In the genomic region with DNA sequence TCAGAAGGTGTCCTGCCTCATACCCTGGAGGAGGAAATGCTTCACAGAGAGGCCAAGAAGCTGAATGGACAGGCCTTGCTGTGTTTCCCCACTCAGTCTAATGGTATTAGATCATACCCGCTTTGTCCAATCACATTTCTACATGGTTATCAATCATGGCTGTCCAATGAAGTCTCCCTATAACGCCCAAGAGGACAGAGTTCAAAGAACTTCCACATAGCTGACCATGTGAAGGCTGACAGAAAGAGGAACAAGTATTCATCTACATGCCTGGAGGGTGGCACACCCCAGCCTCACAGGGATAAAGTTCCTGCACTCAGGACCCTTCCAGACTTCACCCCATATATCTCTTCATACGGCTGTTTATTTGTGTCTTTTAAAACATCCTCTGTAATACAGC, we compare ENCODE assay signal across 25 cellular contexts.
"Had no signal": no experiment of that assay in that cellular context is flagged by ENCODE, and none has a peak within 500 bp of the region (broad histone marks: within the 10 kb centered on the region; RNA-seq: fewer than 3 reads in every experiment).

No MANE protein-coding gene starts in this region.

- H3K9me3 ChIP-seq: adrenal gland, body of pancreas, esophagus squamous epithelium, right atrium auricular region, suprapubic skin, tibial artery had no signal

- H3K9me3 Mint-ChIP-seq: activated naive CD4-positive, alpha-beta T cell treated with anti-CD3 and anti-CD28 coated beads for 36 hours; activated naive CD8-positive, alpha-beta T cell treated with anti-CD3 and anti-CD28 coated beads for 36 hours; activated T-cell treated with anti-CD3 and anti-CD28 coated beads, Interleukin-2, amount 50 U/mL, for 72 hours; naive B cell had no signal

- H3K4me1 ChIP-seq: adrenal gland, body of pancreas, esophagus squamous epithelium, parathyroid adenoma, right atrium auricular region, suprapubic skin, tibial artery had no signal

- ATAC-seq: activated CD4-positive, alpha-beta T cell treated with anti-CD3 and anti-CD28 coated beads for 36 hours; activated CD8-positive, alpha-beta T cell treated with anti-CD3 and anti-CD28 coated beads, Interleukin-2, amount 10 ng/mL, durations not matched to agents 7 days and 5 days; activated T-cell treated with anti-CD3 and anti-CD28 coated beads, Interleukin-2, amount 50 U/mL, for 72 hours; body of pancreas had no signal

- H3K36me3 ChIP-seq: adrenal gland had no signal

- H3K4me3 ChIP-seq: adrenal gland, body of pancreas, esophagus squamous epithelium, right atrium auricular region, suprapubic skin, tibial artery had no signal

- H3K27me3 Mint-ChIP-seq: activated CD4-positive, alpha-beta T cell treated with anti-CD3 and anti-CD28 coated beads for 36 hours; activated naive CD8-positive, alpha-beta T cell treated with anti-CD3 and anti-CD28 coated beads for 36 hours; naive B cell had no signal

- H3K4me3 Mint-ChIP-seq: activated CD4-positive, alpha-beta T cell treated with anti-CD3 and anti-CD28 coated beads for 36 hours; activated CD8-positive, alpha-beta T cell treated with anti-CD3 and anti-CD28 coated beads, Interleukin-2, amount 10 ng/mL, durations not matched to agents 7 days and 5 days; activated naive CD4-positive, alpha-beta T cell treated with anti-CD3 and anti-CD28 coated beads for 36 hours; activated naive CD8-positive, alpha-beta T cell treated with anti-CD3 and anti-CD28 coated beads for 36 hours; activated T-cell treated with anti-CD3 and anti-CD28 coated beads, Interleukin-2, amount 50 U/mL, for 72 hours; naive B cell had no signal

- H3K27me3 ChIP-seq: adrenal gland, body of pancreas, esophagus squamous epithelium, right atrium auricular region, suprapubic skin, tibial artery had no signal

- H3K27ac ChIP-seq: adrenal gland, body of pancreas, epithelial cell of prostate, esophagus squamous epithelium, parathyroid adenoma, right atrium auricular region, suprapubic skin, tibial artery had no signal

- H3K27ac Mint-ChIP-seq: activated CD8-positive, alpha-beta T cell treated with anti-CD3 and anti-CD28 coated beads, Interleukin-2, amount 10 ng/mL, durations not matched to agents 7 days and 5 days; activated naive CD4-positive, alpha-beta T cell treated with anti-CD3 and anti-CD28 coated beads for 36 hours; activated naive CD8-positive, alpha-beta T cell treated with anti-CD3 and anti-CD28 coated beads for 36 hours; activated T-cell treated with anti-CD3 and anti-CD28 coated beads, Interleukin-2, amount 50 U/mL, for 72 hours had no signal

- DNase-seq: activated CD4-positive, alpha-beta T cell treated with anti-CD3 and anti-CD28 coated beads for 36 hours; activated CD4-positive, CD25-positive, alpha-beta regulatory T cell; activated CD8-positive, alpha-beta T cell treated with anti-CD3 and anti-CD28 coated beads, Interleukin-2, amount 10 ng/mL, durations not matched to agents 7 days and 5 days; activated effector memory CD4-positive, alpha-beta T cell treated with anti-CD3 and anti-CD28 coated beads, Interleukin-2, amount 50 U/mL, for 16 hours; activated naive CD4-positive, alpha-beta T cell treated with anti-CD3 and anti-CD28 coated beads for 36 hours; activated naive CD8-positive, alpha-beta T cell treated with anti-CD3 and anti-CD28 coated beads for 36 hours; activated T-cell treated with anti-CD3 and anti-CD28 coated beads for 4 hours; activated T-cell treated with anti-CD3 and anti-CD28 coated beads, Interleukin-2, amount 50 U/mL, for 72 hours; adrenal gland; aorta; body of pancreas; effector CD8-positive, alpha-beta T cell; esophagus squamous epithelium; mammary epithelial cell; naive B cell; nucleus accumbens; stimulated activated CD4-positive, alpha-beta T cell treated with anti-CD3 and anti-CD28 coated beads, Interleukin-15, amount 100 ng/mL, for 24 hours; stimulated activated CD4-positive, alpha-beta T cell treated with anti-CD3 and anti-CD28 coated beads, Interleukin-2, amount 100 ng/mL, for 24 hours; stimulated activated naive CD4-positive, alpha-beta T cell; T-helper 2 cell; tibial artery had no signal
